ENCODE assay signal across 23 cellular contexts in genomic region chr22:21738966-21739365, GRCh38.
"Had no signal": no experiment of that assay in that cellular context is flagged by ENCODE, and none has a peak within 500 bp of the region (broad histone marks: within the 10 kb centered on the region; RNA-seq: fewer than 3 reads in every experiment).

No MANE protein-coding gene starts in this region.

- ATAC-seq: esophagus mucosa; heart left ventricle; lower lobe of right lung; sciatic nerve; stimulated activated memory B cell treated with anti-CD40 and anti-IgM and Interleukin-4, amounts not matched to agents 10 μg/mL and 1 μg/mL and 100 μg/mL, for 72 hours had no signal

- FAIRE-seq: frontal cortex had no signal

- H3K36me3 ChIP-seq: heart left ventricle, left ventricle myocardium inferior, lower lobe of right lung, spleen, tibial artery, upper lobe of left lung, vagina had no signal

- H3K4me3 Mint-ChIP-seq: endodermal cell; memory B cell; mesothelial cell of epicardium; nephron; stimulated activated memory B cell treated with anti-CD40 and anti-IgM and Interleukin-4, amounts not matched to agents 10 μg/mL and 1 μg/mL and 100 μg/mL, for 72 hours; stimulated activated naive CD8-positive, alpha-beta T cell treated with anti-CD3 and anti-CD28 coated beads, Interleukin-15, Interleukin-2, amounts not matched to agents 100 ng/mL and 50 ng/mL, for 24 hours had no signal

- H3K27me3 ChIP-seq: heart left ventricle, spleen, tibial artery, upper lobe of left lung, vagina had no signal

- H3K27ac Mint-ChIP-seq: endodermal cell; memory B cell; mesothelial cell of epicardium; nephron; stimulated activated memory B cell treated with anti-CD40 and anti-IgM and Interleukin-4, amounts not matched to agents 10 μg/mL and 1 μg/mL and 100 μg/mL, for 72 hours; stimulated activated naive CD8-positive, alpha-beta T cell treated with anti-CD3 and anti-CD28 coated beads, Interleukin-15, Interleukin-2, amounts not matched to agents 100 ng/mL and 50 ng/mL, for 24 hours had no signal

- H3K9me3 Mint-ChIP-seq: endodermal cell; memory B cell; mesothelial cell of epicardium; nephron; stimulated activated memory B cell treated with anti-CD40 and anti-IgM and Interleukin-4, amounts not matched to agents 10 μg/mL and 1 μg/mL and 100 μg/mL, for 72 hours; stimulated activated naive CD8-positive, alpha-beta T cell treated with anti-CD3 and anti-CD28 coated beads, Interleukin-15, Interleukin-2, amounts not matched to agents 100 ng/mL and 50 ng/mL, for 24 hours had no signal

- H3K27ac ChIP-seq: coronary artery, heart left ventricle, left ventricle myocardium inferior, lower lobe of right lung, spleen, tibial artery, upper lobe of left lung, vagina had no signal

- H3K9me3 ChIP-seq: heart left ventricle, left ventricle myocardium inferior, lower lobe of right lung, spleen, tibial artery, upper lobe of left lung, vagina had no signal

- H3K36me3 Mint-ChIP-seq: memory B cell; mesothelial cell of epicardium; stimulated activated memory B cell treated with anti-CD40 and anti-IgM and Interleukin-4, amounts not matched to agents 10 μg/mL and 1 μg/mL and 100 μg/mL, for 72 hours had no signal

- DNase-seq: effector CD4-positive, alpha-beta T cell; endodermal cell; heart left ventricle; hippocampal formation; islet precursor cell; left ventricle myocardium inferior; lower lobe of right lung; spleen; stimulated activated CD4-positive, alpha-beta T cell treated with anti-CD3 and anti-CD28 coated beads, Interleukin-15, amount 100 ng/mL, for 24 hours; stimulated activated CD4-positive, alpha-beta T cell treated with anti-CD3 and anti-CD28 coated beads, Interleukin-1b, Interleukin-23, amount 100 ng/mL, for 48 hours; stimulated activated CD4-positive, alpha-beta T cell treated with anti-CD3 and anti-CD28 coated beads, Interleukin-4, amount 100 ng/mL, for 24 hours; tibial artery; upper lobe of left lung had no signal

- H3K27me3 Mint-ChIP-seq: memory B cell; stimulated activated memory B cell treated with anti-CD40 and anti-IgM and Interleukin-4, amounts not matched to agents 10 μg/mL and 1 μg/mL and 100 μg/mL, for 72 hours had no signal

- H3K4me3 ChIP-seq: coronary artery, heart left ventricle, left ventricle myocardium inferior, lower lobe of right lung, spleen, tibial artery, upper lobe of left lung, vagina had no signal
